2 cellular contexts compared by ENCODE assay signal in genomic region chr19:10706990-10707389, GRCh38.
TF ChIP-seq lines count a peak whose summit lies in the region.

No MANE protein-coding gene starts in this region.

TF ChIP-seq in IMR-90, 13 proteins besides CTCF, POLR2A, EP300 and RAD21:
- no peak for TF ChIP-seq FOS (IDR thresholded peaks at IDR 0.05; ENCODE audit: low read depth, low read length)
- TF ChIP-seq, protein P1, sequence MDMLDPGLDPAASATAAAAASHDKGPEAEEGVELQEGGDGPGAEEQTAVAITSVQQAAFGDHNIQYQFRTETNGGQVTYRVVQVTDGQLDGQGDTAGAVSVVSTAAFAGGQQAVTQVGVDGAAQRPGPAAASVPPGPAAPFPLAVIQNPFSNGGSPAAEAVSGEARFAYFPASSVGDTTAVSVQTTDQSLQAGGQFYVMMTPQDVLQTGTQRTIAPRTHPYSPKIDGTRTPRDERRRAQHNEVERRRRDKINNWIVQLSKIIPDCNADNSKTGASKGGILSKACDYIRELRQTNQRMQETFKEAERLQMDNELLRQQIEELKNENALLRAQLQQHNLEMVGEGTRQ (IDR thresholded peaks at IDR 0.05; ENCODE audit: low read depth, low read length) = peak; percentile 55

TF ChIP-seq in H1, 55 proteins besides CTCF, POLR2A, EP300 and RAD21:
- TF ChIP-seq POLR2AphosphoS5 (IDR thresholded peaks at IDR 0.05; ENCODE audit: low read depth, low read length) = no peak
- TF ChIP-seq BRCA1 (IDR thresholded peaks at IDR 0.05; ENCODE audit: low read depth, low read length) = no peak
- no peak for TF ChIP-seq CTBP2 (IDR thresholded peaks at IDR 0.05; ENCODE audit: borderline replicate concordance, insufficient read depth, insufficient read length, low read length)
- no peak for TF ChIP-seq JUND (IDR thresholded peaks at IDR 0.05; ENCODE audit: low read length)
- no peak for TF ChIP-seq MAFK (IDR thresholded peaks at IDR 0.05; ENCODE audit: low read depth, low read length)
- TF ChIP-seq KDM1A (IDR thresholded peaks at IDR 0.05; ENCODE audit: borderline replicate concordance, low read length) = no peak
- TF ChIP-seq, protein P2, sequence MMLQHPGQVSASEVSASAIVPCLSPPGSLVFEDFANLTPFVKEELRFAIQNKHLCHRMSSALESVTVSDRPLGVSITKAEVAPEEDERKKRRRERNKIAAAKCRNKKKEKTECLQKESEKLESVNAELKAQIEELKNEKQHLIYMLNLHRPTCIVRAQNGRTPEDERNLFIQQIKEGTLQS (IDR thresholded peaks at IDR 0.05; ENCODE audit: insufficient read depth, low read depth, low read length) = no peak
- TF ChIP-seq RNF2 (IDR thresholded peaks at IDR 0.05; ENCODE audit: borderline replicate concordance, low read depth, low read length, missing control alignments, poor library complexity, severe bottlenecking) = no peak
- TF ChIP-seq SRF (IDR thresholded peaks at IDR 0.05; ENCODE audit: low read depth, low read length) = no peak
- no peak for TF ChIP-seq SAP30 (IDR thresholded peaks at IDR 0.05; ENCODE audit: insufficient read depth, insufficient replicate concordance, low read length)
